Comparison of ENCODE assay signal across 19 cellular contexts in genomic region chr6:34476941-34477340, GRCh38. TPM values are rescaled to one million over a fixed set of nuclear protein-coding genes. Genes with fewer than 3 reads are reported as not detected.
DNase-seq lines count a peak whose midpoint lies in the region; FAIRE-seq and TF ChIP-seq lines count a peak whose summit lies in the region.
"Had no signal": no experiment of that assay in that cellular context is flagged by ENCODE, and none has a peak within 500 bp of the region (broad histone marks: within the 10 kb centered on the region; RNA-seq: fewer than 3 reads in every experiment).

No MANE protein-coding gene starts in this region.

- H3K27me3 ChIP-seq in GM23248 (replicated peaks; ENCODE audit: insufficient read depth) = peaks cover 14% of the 10 kb centered on the region
- H3K27me3 ChIP-seq: SJCRH30 had no signal

- H3K9ac ChIP-seq in kidney (ENCODE audit: low read length in 2 of 2) (no peak overlapping the region), GM23248 (no peak overlapping the region)

- H3K4me1 ChIP-seq in kidney (ENCODE audit: control insufficient read depth in 1 of 2, insufficient read depth in 1 of 2, low read depth in 1 of 2, low read length in 2 of 2) = no peaks in the 10 kb centered on the region
- no peaks in the 10 kb centered on the region for H3K4me1 ChIP-seq in GM23248 (ENCODE audit: insufficient read depth)
- H3K4me1 ChIP-seq: HAP-1, SJCRH30 had no signal

- intact Hi-C loops in kidney (cut with DNase I) = no loop called here

- H2AFZ ChIP-seq in GM23248 = no peak overlapping the region

- H3K27ac ChIP-seq in kidney (ENCODE audit: low read depth in 2 of 2, low read length in 2 of 2) = no peak overlapping the region
- H3K27ac ChIP-seq in GM23248 = no peak overlapping the region
- H3K27ac ChIP-seq: SJCRH30 had no signal

- no peaks in the 10 kb centered on the region for H3K9me2 ChIP-seq in GM23248 (ENCODE audit: insufficient read depth)

- H3K9me3 ChIP-seq in kidney (ENCODE audit: control insufficient read depth in 1 of 2, low read length in 2 of 2) = no peaks in the 10 kb centered on the region
- H3K9me3 ChIP-seq in GM23248 (ENCODE audit: low read depth) = no peaks in the 10 kb centered on the region
- H3K9me3 ChIP-seq: HAP-1 had no signal

- no peak for FAIRE-seq in kidney (lab: Jason Lieb, UNC)
- FAIRE-seq: GM12878, HTR-8/SVneo, RCC 7860 had no signal

- no peaks in the 10 kb centered on the region for H3F3A ChIP-seq in GM23248 (ENCODE audit: insufficient read depth)

- no peak overlapping the region for H3K4me3 ChIP-seq in kidney (ENCODE audit: low read length in 2 of 2)
- no peak overlapping the region for H3K4me3 ChIP-seq in GM23248
- H3K4me3 ChIP-seq: GM12878, HAP-1, SJCRH30 had no signal

- H3K36me3 ChIP-seq in kidney (ENCODE audit: control insufficient read depth in 1 of 2, insufficient read depth in 2 of 2, low read length in 2 of 2) = no peaks in the 10 kb centered on the region
- no peaks in the 10 kb centered on the region for H3K36me3 ChIP-seq in GM23248 (ENCODE audit: low read depth)
- H3K36me3 ChIP-seq: HAP-1, SJCRH30 had no signal

- WGBS in GM23248 (ENCODE audit: low coverage in 1 of 2, low lambda C conversion rate in 2 of 2, missing lambda C conversion rate in 2 of 2), 2 experiments = 38 to 49% methylated on average over 5 of the region's 5 CpGs

- H4K20me1 ChIP-seq in GM23248 (ENCODE audit: insufficient read depth) = no peaks in the 10 kb centered on the region

- no peaks in the 10 kb centered on the region for H3K79me2 ChIP-seq in GM23248 (ENCODE audit: insufficient read depth)

- H3K4me2 ChIP-seq in GM23248 (ENCODE audit: unreplicated experiment) = no peak overlapping the region

- in situ Hi-C loops in GM23248 (cut with MboI) = no loop called here

- DNase-seq in EH (ENCODE audit: low read depth) (peak; percentile 21), ELR (ENCODE audit: low read depth) (peak; percentile 38), NCI-H69 (lab: John Stamatoyannopoulos, UW) (peak; percentile 44), kidney (peak; percentile 7), HT-29 (ENCODE audit: low spot score) (no peak), cortex of kidney (lab: John Stamatoyannopoulos, UW) (no peak), GM23248 (no peak)
- DNase-seq: Calu3; CD8-positive, alpha-beta memory T cell; DMS53; NCI-H345; NCI-H748 treated with DMSO at 0.1 percent for 48 hours; OCI-M1; T-cell had no signal

- no peak for TF ChIP-seq CTCF in kidney (IDR thresholded peaks at IDR 0.05; ENCODE audit: borderline replicate concordance, extremely low read depth, insufficient read depth)

RNA-seq across cellular contexts. Expression of gene PACSIN1, which starts 11.1 kb away (rescaled TPM):
- total RNA-seq in kidney = 1.7 TPM
- polyA plus RNA-seq in kidney (ENCODE audit: insufficient read depth, low read depth, low replicate concordance) (4.1 TPM), GM23248 (2016; fragmentation: Nextera tagmentation; extraction: Ambion mirVana) (not detected in 2 replicates)
- total RNA-seq in HT-29 (2014; rRNA removed; shearing (Covaris generic)) = 0.03 and 0.08 TPM in 2 replicates
- not detected in 2 replicates for total RNA-seq in GM23248 (2014; rRNA removed; shearing (Covaris generic))
- total RNA-seq: SJCRH30 had no signal

RNA-seq across cellular contexts. Expression of gene RPS10, which starts 51.1 kb away (rescaled TPM):
- total RNA-seq in kidney = 1,138 TPM
- polyA plus RNA-seq in kidney (ENCODE audit: insufficient read depth, low read depth, low replicate concordance) (2,105 TPM), GM23248 (2016; fragmentation: Nextera tagmentation; extraction: Ambion mirVana) (573 and 596 TPM in 2 replicates)
- 2,917 and 3,132 TPM in 2 replicates for total RNA-seq in HT-29 (2014; rRNA removed; shearing (Covaris generic))
- 1,857 and 2,539 TPM in 2 replicates for total RNA-seq in GM23248 (2014; rRNA removed; shearing (Covaris generic))

Comparison
In these comparisons a context has a peak if more than half of its experiments do, and no peak if none do; other contexts are left out.
1. DNase-seq: peak in EH (single experiment), ELR (single experiment), NCI-H69 (single experiment) and kidney (single experiment); none in HT-29 (single experiment), cortex of kidney (single experiment) and GM23248 (single experiment).